14 cellular contexts compared by ENCODE assay signal in genomic region chr1:169044971-169045370, GRCh38.
DNase-seq lines count a peak whose midpoint lies in the region; ATAC-seq and TF ChIP-seq lines count a peak whose summit lies in the region.
"Had no signal": no experiment of that assay in that cellular context is flagged by ENCODE, and none has a peak within 500 bp of the region (broad histone marks: within the 10 kb centered on the region; RNA-seq: fewer than 3 reads in every experiment).

No MANE protein-coding gene starts in this region.

- ATAC-seq in GM21723 (IDR thresholded peaks at IDR 0.05; ENCODE audit: unreplicated experiment) (peak; percentile 42), lower lobe of right lung (no peak), gastrocnemius medialis (no peak)

- intact Hi-C loops in lower lobe of right lung (cut with DNase I) = no loop called here
- intact Hi-C loops in gastrocnemius medialis (cut with DNase I; ENCODE audit: low total_unique reads) = no loop called here

- H3K9me3 ChIP-seq in lower lobe of right lung = no peaks in the 10 kb centered on the region
- no peaks in the 10 kb centered on the region for H3K9me3 ChIP-seq in gastrocnemius medialis
- H3K9me3 ChIP-seq: right lobe of liver had no signal

- in situ Hi-C loops in gastrocnemius medialis (cut with MboI; ENCODE audit: low sequenced_read_pairs in 4 of 4) = no loop called here

- H3K36me3 ChIP-seq in lower lobe of right lung (no peaks in the 10 kb centered on the region), gastrocnemius medialis (no peaks in the 10 kb centered on the region)
- H3K36me3 ChIP-seq: brain microvascular endothelial cell, right lobe of liver had no signal

- TF ChIP-seq POLR2A in gastrocnemius medialis (IDR thresholded peaks at IDR 0.05) = no peak

- no peak for TF ChIP-seq CTCF in lower lobe of right lung (IDR thresholded peaks at IDR 0.05)
- no peak for TF ChIP-seq CTCF in gastrocnemius medialis (IDR thresholded peaks at IDR 0.05 in 4 of 5, conservative IDR thresholded peaks at IDR 0.05 in 1 of 5)

- no peaks in the 10 kb centered on the region for H3K27me3 ChIP-seq in lower lobe of right lung (ENCODE audit: low read depth)
- no peaks in the 10 kb centered on the region for H3K27me3 ChIP-seq in gastrocnemius medialis
- H3K27me3 ChIP-seq: brain microvascular endothelial cell, right lobe of liver had no signal

- H3K27ac ChIP-seq in lower lobe of right lung (peak overlapping the region; percentile 54), gastrocnemius medialis (no peak overlapping the region)
- H3K27ac ChIP-seq: brain microvascular endothelial cell, right lobe of liver had no signal

- DNase-seq in NCI-H1436 (lab: John Stamatoyannopoulos, UW) (peak; percentile 1), NCI-H1436 treated with DMSO at 0.1 percent for 48 hours (lab: John Stamatoyannopoulos, UW) (no peak), NAMALWA (ENCODE audit: low spot score) (peak; percentile 60), lower lobe of right lung (no peak), D341Med (ENCODE audit: low spot score) (no peak), gastrocnemius medialis (no peak)
- DNase-seq in stimulated activated CD4-positive, alpha-beta T cell treated with anti-CD3 and anti-CD28 coated beads, Interleukin-2, amount 100 ng/mL, for 48 hours = no peak
- DNase-seq: 8988T; activated CD4-positive, alpha-beta T cell treated with anti-CD3 and anti-CD28 coated beads, Interleukin-2, amount 50 U/mL, for 1 hour; brain microvascular endothelial cell; HCEC 1CT; left ventricle myocardium superior; right lobe of liver had no signal

- H3K4me3 ChIP-seq in lower lobe of right lung (no peak overlapping the region), gastrocnemius medialis (no peak overlapping the region)
- H3K4me3 ChIP-seq: right lobe of liver had no signal

- peaks cover 13% of the 10 kb centered on the region for H3K4me1 ChIP-seq in lower lobe of right lung
- peaks cover 0 to 14% of the 10 kb centered on the region in 2 donors for H3K4me1 ChIP-seq in gastrocnemius medialis
- H3K4me1 ChIP-seq: right lobe of liver had no signal

Comparison
In these comparisons a context has a peak if more than half of its experiments do, and no peak if none do; other contexts are left out.
1. DNase-seq: peak in NCI-H1436 (single experiment) and NAMALWA (single experiment); none in NCI-H1436 treated with DMSO at 0.1 percent for 48 hours (single experiment), lower lobe of right lung (single experiment), stimulated activated CD4-positive, alpha-beta T cell treated with anti-CD3 and anti-CD28 coated beads, Interleukin-2, amount 100 ng/mL, for 48 hours (0 of 2), D341Med (single experiment) and gastrocnemius medialis (0 of 2).